8 cellular contexts compared by ENCODE assay signal in genomic region chr12:104604070-104604994, GRCh38.
DNase-seq lines count a peak whose midpoint lies in the region; ATAC-seq and TF ChIP-seq lines count a peak whose summit lies in the region.

No MANE protein-coding gene starts in this region.

- peak overlapping the region; percentile 70 for H3K4me2 ChIP-seq in OCI-LY7 (ENCODE audit: low read length)

- peak overlapping the region; percentile 86 for H3K27ac Mint-ChIP-seq in activated T-helper 2 cell treated with anti-CD3 and anti-CD28 coated beads, Interferon-gamma antibody, Interleukin-2, Interleukin-4, amounts not matched to agents 10 μg/mL and 5 μg/mL and 100 μg/mL, durations not matched to agents 14 hours and 24 hours and 36 hours

- peak; percentile 81 for ATAC-seq in GM18861 (IDR thresholded peaks at IDR 0.05; ENCODE audit: unreplicated experiment)
- ATAC-seq in HG02973 (IDR thresholded peaks at IDR 0.05; ENCODE audit: unreplicated experiment) = peak; percentile 83
- peak; percentile 88 for ATAC-seq in Right ventricle myocardium inferior

- H3K9me3 ChIP-seq in OCI-LY7 (ENCODE audit: low read length) = no peaks in the 10 kb centered on the region

- CTCF ChIA-PET in OCI-LY7 (lab: Charles Lee; ENCODE audit: unreplicated experiment) = interaction anchor here (1.1 kb wide), 1 partner anchor 21 kb away, joined by 8 read pairs; no protein-coding TSS in a partner anchor

- no peak overlapping the region; the same call in 1 of the 2 replicates for H2AFZ ChIP-seq in OCI-LY7 (ENCODE audit: low read length)

- H3K4me1 Mint-ChIP-seq in activated T-helper 2 cell treated with anti-CD3 and anti-CD28 coated beads, Interferon-gamma antibody, Interleukin-2, Interleukin-4, amounts not matched to agents 10 μg/mL and 5 μg/mL and 100 μg/mL, durations not matched to agents 14 hours and 24 hours and 36 hours (ENCODE audit: low read depth) = peaks cover 61% of the 10 kb centered on the region

- no peak; the same call in 1 of the 2 replicates for TF ChIP-seq CTCF in OCI-LY7 (conservative IDR thresholded peaks at IDR 0.05; ENCODE audit: low read length)

- peak; percentile 88 for DNase-seq in OCI-LY7 (ENCODE audit: low spot score)
- DNase-seq in activated T-helper 2 cell treated with anti-CD3 and anti-CD28 coated beads, Interferon-gamma antibody, Interleukin-2, Interleukin-4, amounts not matched to agents 10 μg/mL and 5 μg/mL and 100 μg/mL, durations not matched to agents 14 hours and 24 hours and 36 hours (ENCODE audit: low spot score) = peak; percentile 60
- no peak for DNase-seq in Right ventricle myocardium inferior (ENCODE audit: missing footprints)
- DNase-seq in posterior vena cava (ENCODE audit: low spot score) = peak; percentile 91
- DNase-seq in NCI-H2029 (lab: John Stamatoyannopoulos, UW) = no peak
- no peak for DNase-seq in NCI-H1048 (lab: John Stamatoyannopoulos, UW)

- no peaks in the 10 kb centered on the region for H3K27me3 Mint-ChIP-seq in activated T-helper 2 cell treated with anti-CD3 and anti-CD28 coated beads, Interferon-gamma antibody, Interleukin-2, Interleukin-4, amounts not matched to agents 10 μg/mL and 5 μg/mL and 100 μg/mL, durations not matched to agents 14 hours and 24 hours and 36 hours (ENCODE audit: low read depth)

- intact Hi-C loops in OCI-LY7 (cut with micrococcal nuclease; ENCODE audit: unreplicated experiment) = loop anchor here (1.0 kb wide), 1 partner anchor 21 kb away; no protein-coding TSS in a partner anchor
- intact Hi-C loops in activated T-helper 2 cell treated with anti-CD3 and anti-CD28 coated beads, Interferon-gamma antibody, Interleukin-2, Interleukin-4, amounts not matched to agents 10 μg/mL and 5 μg/mL and 100 μg/mL, durations not matched to agents 14 hours and 24 hours and 36 hours (cut with micrococcal nuclease) = loop anchor here (1.0 to 10.0 kb wide), 11 partner anchors 21 to 1700 kb away; partner anchors contain the start of gene TCP11L2
- intact Hi-C loops in Right ventricle myocardium inferior (cut with DNase I) = loop anchor here (10.0 kb wide), 1 partner anchor 150 kb away; the partner anchor contains the start of gene CHST11
- intact Hi-C loops in posterior vena cava (cut with DNase I) = no loop called here

- no peaks in the 10 kb centered on the region for H3K9me2 ChIP-seq in OCI-LY7 (ENCODE audit: insufficient read depth, low read length)

- peak overlapping the region; percentile 38 for H3K4me3 ChIP-seq in OCI-LY7 (ENCODE audit: low read depth, low read length, poor library complexity, severe bottlenecking)

- H3K4me1 ChIP-seq in OCI-LY7 (ENCODE audit: insufficient read depth, low read length, poor library complexity, severe bottlenecking) = peaks cover 49% of the 10 kb centered on the region

- H3K36me3 ChIP-seq in OCI-LY7 (ENCODE audit: insufficient read depth, low read length) = peaks cover 9% of the 10 kb centered on the region; the same call in 1 of the 2 replicates

- H3K27ac ChIP-seq in OCI-LY7 (ENCODE audit: low read depth, low read length, poor library complexity, severe bottlenecking) = peak overlapping the region; percentile 84

- peaks cover 19% of the 10 kb centered on the region; the same call in 1 of the 2 replicates for H3K79me2 ChIP-seq in OCI-LY7 (ENCODE audit: insufficient read depth, low read depth, low read length)

- peak overlapping the region; percentile 19 for H3K4me3 Mint-ChIP-seq in activated T-helper 2 cell treated with anti-CD3 and anti-CD28 coated beads, Interferon-gamma antibody, Interleukin-2, Interleukin-4, amounts not matched to agents 10 μg/mL and 5 μg/mL and 100 μg/mL, durations not matched to agents 14 hours and 24 hours and 36 hours (ENCODE audit: low read depth)

- no TSS peak for BruUV-seq in OCI-LY7 (replicated peaks; lab: Mats Ljungman, UMichigan)

- H3K36me3 Mint-ChIP-seq in activated T-helper 2 cell treated with anti-CD3 and anti-CD28 coated beads, Interferon-gamma antibody, Interleukin-2, Interleukin-4, amounts not matched to agents 10 μg/mL and 5 μg/mL and 100 μg/mL, durations not matched to agents 14 hours and 24 hours and 36 hours (ENCODE audit: low read depth) = peaks cover 50% of the 10 kb centered on the region

- POLR2A ChIA-PET in OCI-LY7 (lab: Charles Lee) = interaction anchor here (0.6 to 2.7 kb wide), 15 partner anchors 10 to 771 kb away, joined by 3 to 22 read pairs (median 3); no protein-coding TSS in a partner anchor

- no peaks in the 10 kb centered on the region for H3K9me3 Mint-ChIP-seq in activated T-helper 2 cell treated with anti-CD3 and anti-CD28 coated beads, Interferon-gamma antibody, Interleukin-2, Interleukin-4, amounts not matched to agents 10 μg/mL and 5 μg/mL and 100 μg/mL, durations not matched to agents 14 hours and 24 hours and 36 hours

- H4K20me1 ChIP-seq in OCI-LY7 (ENCODE audit: insufficient read depth, low read length) = no peaks in the 10 kb centered on the region

Comparison
In these comparisons a context has a peak if more than half of its experiments do, and no peak if none do; other contexts are left out.
1. DNase-seq: peak in OCI-LY7 (single experiment), activated T-helper 2 cell treated with anti-CD3 and anti-CD28 coated beads, Interferon-gamma antibody, Interleukin-2, Interleukin-4, amounts not matched to agents 10 μg/mL and 5 μg/mL and 100 μg/mL, durations not matched to agents 14 hours and 24 hours and 36 hours (single experiment) and posterior vena cava (single experiment); none in Right ventricle myocardium inferior (single experiment), NCI-H2029 (single experiment) and NCI-H1048 (single experiment).
2. intact Hi-C loops: an anchor here in OCI-LY7 (1.0 kb wide), activated T-helper 2 cell treated with anti-CD3 and anti-CD28 coated beads, Interferon-gamma antibody, Interleukin-2, Interleukin-4, amounts not matched to agents 10 μg/mL and 5 μg/mL and 100 μg/mL, durations not matched to agents 14 hours and 24 hours and 36 hours (1.0 to 10.0 kb wide) and Right ventricle myocardium inferior (10.0 kb wide); none called in posterior vena cava.
3. Peak in every context shown above with its lines, with median percentiles within 50 percentile points of each other: ATAC-seq.